11 cellular contexts compared by ENCODE assay signal in the genomic region with DNA sequence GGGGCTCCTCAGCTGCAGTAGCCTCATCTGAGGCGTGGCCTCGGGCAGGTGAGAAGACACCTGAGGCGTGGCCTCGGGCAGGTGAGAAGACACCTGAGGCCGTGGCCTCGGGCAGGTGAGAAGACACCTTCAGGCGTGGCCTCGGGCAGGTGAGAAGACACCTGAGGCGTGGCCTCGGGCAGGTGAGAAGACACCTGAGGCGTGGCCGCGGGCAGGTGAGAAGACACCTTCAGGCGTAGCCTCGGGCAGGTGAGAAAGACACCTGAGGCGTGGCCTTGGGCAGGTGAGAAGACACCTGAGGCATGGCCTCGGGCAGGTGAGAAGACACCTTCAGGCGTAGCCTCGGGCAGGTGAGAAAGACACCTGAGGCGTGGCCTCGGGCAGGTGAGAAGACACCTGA. TPM values are rescaled to one million over a fixed set of nuclear protein-coding genes. Genes with fewer than 3 reads are reported as not detected.
"Had no signal": no experiment of that assay in that cellular context is flagged by ENCODE, and none has a peak within 500 bp of the region (broad histone marks: within the 10 kb centered on the region; RNA-seq: fewer than 3 reads in every experiment).

No MANE protein-coding gene starts in this region.

RNA-seq across cellular contexts. Expression of a gene that starts 4.0 kb away (rescaled TPM):
- total RNA-seq: activated naive CD4-positive, alpha-beta T cell treated with anti-CD3 and anti-CD28 coated beads for 36 hours; activated naive CD4-positive, alpha-beta T cell treated with anti-CD3 and anti-CD28 coated beads, Interleukin-2, amount 50 U/mL, for 72 hours; activated naive CD8-positive, alpha-beta T cell treated with anti-CD3 and anti-CD28 coated beads for 36 hours; activated naive CD8-positive, alpha-beta T cell treated with anti-CD3 and anti-CD28 coated beads, Interleukin-2, amount 10 ng/mL, durations not matched to agents 7 days and 5 days; activated T-cell treated with anti-CD3 and anti-CD28 coated beads, Interleukin-2, amount 50 U/mL, for 4 hours; activated T-helper 1 cell treated with anti-CD3 and anti-CD28 coated beads, Interleukin-12 subunit alpha, Interleukin-12 subunit beta, Interleukin-2, Interleukin-4 antibody, amounts not matched to agents 30 ng/mL and 10 ng/mL and 1 ng/mL, durations not matched to agents 14 hours and 24 hours and 36 hours; activated T-helper 2 cell treated with anti-CD3 and anti-CD28 coated beads, Interferon-gamma antibody, Interleukin-2, Interleukin-4, amounts not matched to agents 10 μg/mL and 5 μg/mL and 100 μg/mL, durations not matched to agents 14 hours and 24 hours and 36 hours; adrenal gland; ascending aorta; astrocyte; bronchial epithelial cell had no signal
